ENCODE assay signal across 8 cellular contexts in genomic region chr5:64767959-64768357, GRCh38. TPM values are rescaled to one million over a fixed set of nuclear protein-coding genes. Genes with fewer than 3 reads are reported as not detected.
DNase-seq lines count a peak whose midpoint lies in the region; ATAC-seq, FAIRE-seq and TF ChIP-seq lines count a peak whose summit lies in the region.

No MANE protein-coding gene starts in this region.

- no peak for TF ChIP-seq RAD21 in A549 (conservative IDR thresholded peaks at IDR 0.05 in 1 of 2, IDR thresholded peaks at IDR 0.05 in 1 of 2)

- H3K4me2 ChIP-seq in A549 = peak overlapping the region; percentile 88

- H3K27me3 ChIP-seq in esophagus muscularis mucosa = no peaks in the 10 kb centered on the region

- peaks cover 37% of the 10 kb centered on the region for H3K4me1 Mint-ChIP-seq in nephron progenitor cell

- TF ChIP-seq EP300 in A549 (IDR thresholded peaks at IDR 0.05) (no peak), esophagus muscularis mucosa (IDR thresholded peaks at IDR 0.05) (no peak)

- peak in 1 of 2 experiments; percentile 14 for DNase-seq in A549 (ENCODE audit: low read depth in 1 of 2, low spot score in 1 of 2)
- DNase-seq in esophagus muscularis mucosa (ENCODE audit: extremely low spot score) = no peak
- peak; percentile 8 for DNase-seq in nephron progenitor cell
- DNase-seq in middle frontal gyrus (ENCODE audit: extremely low spot score, low spot score) = no peak
- no peak for DNase-seq in mesenteric fat pad (ENCODE audit: low spot score)

- H3K9me3 ChIP-seq in A549 (no peaks in the 10 kb centered on the region), esophagus muscularis mucosa (no peaks in the 10 kb centered on the region)

- intact Hi-C loops in esophagus muscularis mucosa (cut with DNase I) = no loop called here

- H3K27me3 Mint-ChIP-seq in nephron progenitor cell (ENCODE audit: low read depth, poor library complexity) = no peaks in the 10 kb centered on the region

- WGBS in A549 (ENCODE audit: missing lambda C conversion rate) = 7% methylated on average over 10 of the region's 10 CpGs
- under 1% methylated on average over 10 of the region's 10 CpGs for WGBS in esophagus muscularis mucosa

- no peak for TF ChIP-seq CTCF in A549 (IDR thresholded peaks at IDR 0.05)
- TF ChIP-seq CTCF in VCaP (conservative IDR thresholded peaks at IDR 0.05) = no peak
- no peak for TF ChIP-seq CTCF in esophagus muscularis mucosa (IDR thresholded peaks at IDR 0.05)
- TF ChIP-seq CTCF in nephron progenitor cell (IDR thresholded peaks at IDR 0.05) = no peak

- H3K36me3 ChIP-seq in esophagus muscularis mucosa = peaks cover 0 to 16% (median 5%) of the 10 kb centered on the region in 4 donors

- H3K4me1 ChIP-seq in A549 (peaks cover 27% of the 10 kb centered on the region; the same call in 2 of the 3 replicates), esophagus muscularis mucosa (peaks cover 28 to 54% (median 46%) of the 10 kb centered on the region in 4 donors)

- no peak for FAIRE-seq in A549 (lab: Jason Lieb, UNC)

- H3K9me3 Mint-ChIP-seq in nephron progenitor cell = no peaks in the 10 kb centered on the region

- H3K4me3 ChIP-seq in A549 (peak overlapping the region; percentile 91), esophagus muscularis mucosa (peak overlapping the region; percentile 65 to 89 (median 85))

- ATAC-seq in A549 (peak; percentile 38 to 49; a peak in 5 of 6 replicates), GM18868 (IDR thresholded peaks at IDR 0.05; ENCODE audit: unreplicated experiment) (peak; percentile 3), HG03135 (IDR thresholded peaks at IDR 0.05; ENCODE audit: unreplicated experiment) (peak; percentile 8)

- H3K36me3 Mint-ChIP-seq in nephron progenitor cell (ENCODE audit: low read depth) = peaks cover 20% of the 10 kb centered on the region

- TF ChIP-seq POLR2A in A549 (IDR thresholded peaks at IDR 0.05; ENCODE audit: low read length) = no peak
- TF ChIP-seq POLR2A in esophagus muscularis mucosa (IDR thresholded peaks at IDR 0.05; ENCODE audit: low read depth) = no peak

- CTCF ChIA-PET in A549 (lab: Yijun Ruan, JAX) = interaction anchor here (1.4 to 2.5 kb wide), 3 partner anchors 16 to 133 kb away, joined by 3 to 16 read pairs (median 5); no protein-coding TSS in a partner anchor

- H3K27ac Mint-ChIP-seq in nephron progenitor cell = peak overlapping the region; percentile 100

- POLR2A ChIA-PET in A549 (lab: Yijun Ruan, JAX) = no interaction called here

- H3K27ac ChIP-seq in A549 = peak overlapping the region; percentile 94 to 95
- H3K27ac ChIP-seq in VCaP = peak overlapping the region; percentile 81
- peak overlapping the region; percentile 84 to 90 (median 88) for H3K27ac ChIP-seq in esophagus muscularis mucosa (replicated peaks in 1 of 4)

- H3K4me3 Mint-ChIP-seq in nephron progenitor cell = peak overlapping the region; percentile 99

TF ChIP-seq in A549, 52 proteins besides CTCF, POLR2A, EP300 and RAD21:
- no peak for TF ChIP-seq HDAC2 (IDR thresholded peaks at IDR 0.05)
- TF ChIP-seq CBX8 (IDR thresholded peaks at IDR 0.05) = no peak
- TF ChIP-seq CHD2 (IDR thresholded peaks at IDR 0.05; ENCODE audit: low read length, partially characterized antibody) = no peak
- no peak for TF ChIP-seq HOXA7 (CRISPR knock-in tag; IDR thresholded peaks at IDR 0.05)
- no peak for TF ChIP-seq PHF8 (IDR thresholded peaks at IDR 0.05; ENCODE audit: borderline replicate concordance, low read depth)
- TF ChIP-seq RARB (CRISPR knock-in tag; IDR thresholded peaks at IDR 0.05) = no peak
- no peak for TF ChIP-seq FOSL2 (IDR thresholded peaks at IDR 0.05)
- no peak for TF ChIP-seq FOSL2 (CRISPR knock-in tag; IDR thresholded peaks at IDR 0.05)
- TF ChIP-seq USF2 (IDR thresholded peaks at IDR 0.05) = no peak
- TF ChIP-seq BCL3 (IDR thresholded peaks at IDR 0.05) = no peak
- TF ChIP-seq TP53 (CRISPR knock-in tag; IDR thresholded peaks at IDR 0.05) = no peak
- TF ChIP-seq NR3C1 (IDR thresholded peaks at IDR 0.05) = no peak
- no peak for TF ChIP-seq RCOR1 (IDR thresholded peaks at IDR 0.05; ENCODE audit: low read depth, low read length)
- no peak for TF ChIP-seq PBX3 (IDR thresholded peaks at IDR 0.05)
- no peak for TF ChIP-seq JUN (IDR thresholded peaks at IDR 0.05)
- no peak for TF ChIP-seq E2F6 (IDR thresholded peaks at IDR 0.05; ENCODE audit: borderline replicate concordance, low read depth)

RNA-seq across cellular contexts. Expression of gene SREK1IP1, which starts 0.5 kb away (rescaled TPM):
- polyA plus RNA-seq in A549 (2011; rRNA removed) (4.7 and 6.1 TPM in 2 replicates), A549 (2017; fragmentation: RNase III; extraction: RNeasy Plus Mini Kit Qiagen cat#74134 plus additional on column Dnase treatment) (7.5 to 7.9 TPM (median 7.5 TPM) in 3 replicates)
- polyA plus RNA-seq in A549 (2012; cell fraction: cytosol; rRNA removed) = 1.5 and 1.8 TPM in 2 replicates
- 1.1 and 2.2 TPM in 2 replicates for polyA plus RNA-seq in A549 (2012; cell fraction: nucleus; rRNA removed)
- polyA minus RNA-seq in A549 (2011; rRNA and poly(A)+ RNA removed) = 2.2 and 4.0 TPM in 2 replicates
- total RNA-seq in esophagus muscularis mucosa (10 to 100 TPM; 10.7 to 17.4 (median 11.0) TPM), mesenteric fat pad (22.2 TPM)

RNA-seq across cellular contexts. Expression of gene CWC27, which starts 0.8 kb away (rescaled TPM):
- 24.3 and 48.5 TPM in 2 replicates for polyA plus RNA-seq in A549 (2011; rRNA removed)
- 7.1 and 8.1 TPM in 2 replicates for polyA plus RNA-seq in A549 (2012; cell fraction: cytosol; rRNA removed)
- polyA plus RNA-seq in A549 (2012; cell fraction: nucleus; rRNA removed) = 2.4 and 3.5 TPM in 2 replicates
- polyA plus RNA-seq in A549 (2017; fragmentation: RNase III; extraction: RNeasy Plus Mini Kit Qiagen cat#74134 plus additional on column Dnase treatment) = 24.1 to 25.8 TPM (median 24.4 TPM) in 3 replicates
- polyA minus RNA-seq in A549 (2011; rRNA and poly(A)+ RNA removed) = 17.4 and 20.4 TPM in 2 replicates
- 10 to 100 TPM; 12.3 to 21.2 (median 13.4) TPM for total RNA-seq in esophagus muscularis mucosa
- total RNA-seq in mesenteric fat pad = 20.4 TPM
